In genomic region chr14:90546767-90547166, GRCh38 we compare ENCODE assay signal across 19 cellular contexts.
DNase-seq lines count a peak whose midpoint lies in the region; ATAC-seq and TF ChIP-seq lines count a peak whose summit lies in the region.
"Had no signal": no experiment of that assay in that cellular context is flagged by ENCODE, and none has a peak within 500 bp of the region (broad histone marks: within the 10 kb centered on the region; RNA-seq: fewer than 3 reads in every experiment).

No MANE protein-coding gene starts in this region.

- 82 to 95% (median 88%) methylated on average over 3 to 9 of the region's 9 CpGs for WGBS in heart left ventricle, 4 donors
- WGBS in transverse colon (ENCODE audit: low coverage in 1 of 2), 2 donors, result 80% methylated on average over 9 of the region's 9 CpGs; no CpG with 5 or more reads in 1 of the 2 donors

- TF ChIP-seq CTCF in heart left ventricle (IDR thresholded peaks at IDR 0.05), result no peak
- no peak for TF ChIP-seq CTCF in parathyroid adenoma (IDR thresholded peaks at IDR 0.05)
- no peak for TF ChIP-seq CTCF in transverse colon (IDR thresholded peaks at IDR 0.05)
- TF ChIP-seq CTCF in MCF 10A (IDR thresholded peaks at IDR 0.05; ENCODE audit: unreplicated experiment), result no peak
- no peak for TF ChIP-seq CTCF in GM13977 (IDR thresholded peaks at IDR 0.05; ENCODE audit: extremely low read depth, insufficient read depth, missing control alignments)

- TF ChIP-seq POLR2A in heart left ventricle (IDR thresholded peaks at IDR 0.05) (no peak), transverse colon (IDR thresholded peaks at IDR 0.05) (no peak)

- H3K4me3 ChIP-seq in heart left ventricle (no peak overlapping the region), parathyroid adenoma (ENCODE audit: low read depth, low read length) (no peak overlapping the region), transverse colon (no peak overlapping the region)
- H3K4me3 ChIP-seq: left lung, mucosa of descending colon, upper lobe of left lung had no signal

- H3K27ac ChIP-seq in heart left ventricle (peak overlapping the region in 10 of 12 donors; percentile 72 to 89 (median 80)), cingulate gyrus (ENCODE audit: low read depth, low read length) (peak overlapping the region; percentile 92), parathyroid adenoma (peak overlapping the region; percentile 91), transverse colon (peak overlapping the region in 3 of 4 donors; percentile 61 to 75 (median 62))
- H3K27ac ChIP-seq: C4-2B, left lung, upper lobe of left lung had no signal

- no peaks in the 10 kb centered on the region for H3K27me3 Mint-ChIP-seq in MCF 10A (ENCODE audit: insufficient read depth, unreplicated experiment)
- H3K27me3 Mint-ChIP-seq: activated naive CD8-positive, alpha-beta T cell treated with anti-CD3 and anti-CD28 coated beads, Interleukin-2, amount 50 U/mL, for 24 hours; stimulated activated naive B cell treated with anti-CD40 and anti-IgM and Interleukin-4, amounts not matched to agents 10 μg/mL and 1 μg/mL and 100 μg/mL, for 72 hours had no signal

- no peak overlapping the region for H3K27ac Mint-ChIP-seq in MCF 10A (ENCODE audit: low read depth, unreplicated experiment)
- H3K27ac Mint-ChIP-seq: activated naive CD8-positive, alpha-beta T cell treated with anti-CD3 and anti-CD28 coated beads, Interleukin-2, amount 50 U/mL, for 24 hours had no signal

- no peaks in the 10 kb centered on the region for H3K9me3 ChIP-seq in heart left ventricle
- H3K9me3 ChIP-seq in parathyroid adenoma (ENCODE audit: control insufficient read depth, low read length), result no peaks in the 10 kb centered on the region
- H3K9me3 ChIP-seq in transverse colon, result no peaks in the 10 kb centered on the region
- H3K9me3 ChIP-seq: left lung, mucosa of descending colon, upper lobe of left lung had no signal

- no TSS peak for BruUV-seq in MCF 10A (replicated peaks; lab: Mats Ljungman, UMichigan)

- POLR2A ChIA-PET in MCF 10A (lab: Yijun Ruan, JAX), result no interaction called here

- TF ChIP-seq EP300 in transverse colon (IDR thresholded peaks at IDR 0.05; ENCODE audit: low read depth), result no peak

- no peaks in the 10 kb centered on the region for H3K36me3 ChIP-seq in heart left ventricle
- no peaks in the 10 kb centered on the region for H3K36me3 ChIP-seq in parathyroid adenoma (ENCODE audit: control insufficient read depth, insufficient read depth, low read length)
- no peaks in the 10 kb centered on the region for H3K36me3 ChIP-seq in transverse colon
- H3K36me3 ChIP-seq: left lung, upper lobe of left lung had no signal

- H3K4me3 Mint-ChIP-seq in MCF 10A (ENCODE audit: unreplicated experiment), result no peak overlapping the region
- H3K4me3 Mint-ChIP-seq: activated naive CD8-positive, alpha-beta T cell treated with anti-CD3 and anti-CD28 coated beads, Interleukin-2, amount 50 U/mL, for 24 hours; stimulated activated naive B cell treated with anti-CD40 and anti-IgM and Interleukin-4, amounts not matched to agents 10 μg/mL and 1 μg/mL and 100 μg/mL, for 72 hours had no signal

- H3K9me3 Mint-ChIP-seq in MCF 10A (ENCODE audit: unreplicated experiment), result no peaks in the 10 kb centered on the region
- H3K9me3 Mint-ChIP-seq: activated naive CD8-positive, alpha-beta T cell treated with anti-CD3 and anti-CD28 coated beads, Interleukin-2, amount 50 U/mL, for 24 hours had no signal

- H3K27me3 ChIP-seq in heart left ventricle (no peaks in the 10 kb centered on the region), parathyroid adenoma (ENCODE audit: control insufficient read depth, insufficient read depth, low read length) (no peaks in the 10 kb centered on the region), transverse colon (no peaks in the 10 kb centered on the region)
- H3K27me3 ChIP-seq: left lung, upper lobe of left lung had no signal

- CTCF ChIA-PET in MCF 10A (lab: Yijun Ruan, JAX), result no interaction called here

- H3K9ac ChIP-seq in parathyroid adenoma, result no peak overlapping the region

- no peaks in the 10 kb centered on the region for H3K4me1 Mint-ChIP-seq in MCF 10A (ENCODE audit: insufficient read depth, unreplicated experiment)
- H3K4me1 Mint-ChIP-seq: activated naive CD8-positive, alpha-beta T cell treated with anti-CD3 and anti-CD28 coated beads, Interleukin-2, amount 50 U/mL, for 24 hours; stimulated activated naive B cell treated with anti-CD40 and anti-IgM and Interleukin-4, amounts not matched to agents 10 μg/mL and 1 μg/mL and 100 μg/mL, for 72 hours had no signal

- no peak for DNase-seq in heart left ventricle
- no peak for DNase-seq in Right ventricle myocardium inferior (ENCODE audit: missing footprints)
- no peak for DNase-seq in transverse colon
- no peak for DNase-seq in MCF 10A (ENCODE audit: unreplicated experiment)
- no peak for DNase-seq in GM13977 (ENCODE audit: low spot score)
- DNase-seq in AG20443 (ENCODE audit: low spot score), result no peak
- DNase-seq: activated effector memory CD4-positive, alpha-beta T cell treated with Interleukin-2 at 50 U/mL for 16 hours; activated naive CD8-positive, alpha-beta T cell treated with anti-CD3 and anti-CD28 coated beads, Interleukin-2, amount 50 U/mL, for 24 hours; dermis blood vessel endothelial cell; HCEC 1CT; left lung; NCI-H1694; NCI-H226; stimulated activated naive B cell treated with anti-CD40 and anti-IgM and Interleukin-4, amounts not matched to agents 10 μg/mL and 1 μg/mL and 100 μg/mL, for 72 hours; upper lobe of left lung had no signal

- peak overlapping the region; percentile 73 for H2AFZ ChIP-seq in parathyroid adenoma

- no peaks in the 10 kb centered on the region for H3K36me3 Mint-ChIP-seq in MCF 10A (ENCODE audit: insufficient read depth, unreplicated experiment)
- H3K36me3 Mint-ChIP-seq: stimulated activated naive B cell treated with anti-CD40 and anti-IgM and Interleukin-4, amounts not matched to agents 10 μg/mL and 1 μg/mL and 100 μg/mL, for 72 hours had no signal

- ATAC-seq in heart left ventricle, result no peak
- ATAC-seq in Right ventricle myocardium inferior, result no peak
- ATAC-seq: activated naive CD8-positive, alpha-beta T cell treated with anti-CD3 and anti-CD28 coated beads, Interleukin-2, amount 50 U/mL, for 24 hours; mucosa of descending colon had no signal

- in situ Hi-C loops in transverse colon (cut with MboI; ENCODE audit: low pct_ligation_motif_present in 1 of 4, low pct_unique_long_range_greater_than_20kb in 1 of 4, low sequenced_read_pairs in 3 of 4), result no loop called here
- in situ Hi-C loops in GM13977 (cut with MboI; ENCODE audit: low pct_unique_long_range_greater_than_20kb, low sequenced_read_pairs, unreplicated experiment), result no loop called here

- H3K4me1 ChIP-seq in heart left ventricle, result peaks cover 0 to 44% (median 21%) of the 10 kb centered on the region in 12 donors
- peaks cover 22% of the 10 kb centered on the region for H3K4me1 ChIP-seq in parathyroid adenoma
- peaks cover 0 to 4% (median 2%) of the 10 kb centered on the region in 4 donors for H3K4me1 ChIP-seq in transverse colon
- H3K4me1 ChIP-seq: left lung had no signal

- intact Hi-C loops in heart left ventricle (cut with DNase I) (no loop called here), Right ventricle myocardium inferior (cut with DNase I) (loop anchor here (2.0 to 5.0 kb wide), 2 partner anchors 26 to 34 kb away; no protein-coding TSS in a partner anchor), transverse colon (cut with DNase I; ENCODE audit: low total_unique reads) (no loop called here), MCF 10A (cut with micrococcal nuclease) (no loop called here)

- no peak overlapping the region for H3K4me2 ChIP-seq in parathyroid adenoma (ENCODE audit: low read length)

- H3K79me2 ChIP-seq in parathyroid adenoma, result no peaks in the 10 kb centered on the region
